8 cellular contexts compared by ENCODE assay signal in the genomic region with DNA sequence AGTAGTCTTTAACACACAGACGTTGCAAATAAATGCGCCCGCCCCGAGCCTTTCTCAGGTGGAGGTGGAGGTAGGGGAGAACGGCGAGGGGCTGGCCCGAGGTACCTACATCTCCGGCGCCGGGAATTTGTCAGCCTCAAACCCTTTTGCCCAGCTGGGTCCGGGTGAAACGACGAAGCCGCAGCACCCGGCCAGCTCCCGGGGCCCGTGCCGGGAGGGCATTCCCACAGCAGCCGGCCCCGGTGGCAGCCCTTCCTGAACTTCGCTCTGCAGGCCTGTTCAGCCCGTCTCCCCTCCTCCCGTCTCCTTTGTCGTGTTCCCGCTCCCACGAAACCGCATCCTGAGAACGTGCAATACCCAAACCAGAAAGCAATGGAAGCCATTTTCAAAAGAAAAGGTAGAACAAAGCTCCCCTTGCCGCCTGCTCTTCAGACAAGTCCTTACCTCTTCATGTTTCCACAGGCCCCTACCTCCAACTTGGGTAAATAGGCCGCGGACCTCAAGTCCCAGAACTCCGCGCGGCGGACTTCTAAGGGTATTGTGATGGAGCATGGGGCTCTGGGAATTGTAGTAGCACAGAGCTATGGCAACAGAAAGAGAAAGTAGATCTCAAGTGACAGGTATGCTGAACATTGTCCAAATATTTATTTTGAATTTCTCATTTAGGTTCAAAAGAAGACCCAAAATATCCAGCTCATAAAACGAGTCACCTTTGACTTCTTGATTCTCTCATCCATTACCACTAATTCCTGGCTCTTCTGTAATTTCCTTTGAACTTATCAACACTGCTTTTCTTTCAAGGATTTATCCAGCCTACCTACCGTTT. TPM values are rescaled to one million over a fixed set of nuclear protein-coding genes. Genes with fewer than 3 reads are reported as not detected.
A peak's percentile ranks its signal among the peaks of the same experiment; 100 is the strongest.
DNase-seq lines count a peak whose midpoint lies in the region; ATAC-seq, FAIRE-seq and TF ChIP-seq lines count a peak whose summit lies in the region.

RBM41 (minus strand) TSS at position 501 of the 826 bp plus-strand sequence; CDS start at position 452, 49 bp downstream.

- H3K4me3 ChIP-seq in LNCaP clone FGC (ENCODE audit: low read depth, low read length) (peak within 1 kb of the TSS; percentile 69), fibroblast of villous mesenchyme (ENCODE audit: low read depth, low read length) (peak within 1 kb of the TSS; percentile 72)

- H3K9me3 Mint-ChIP-seq in nephron, result peaks cover 4% of the 10 kb centered on the region
- H3K9me3 Mint-ChIP-seq in stimulated activated naive CD8-positive, alpha-beta T cell treated with anti-CD3 and anti-CD28 coated beads, Interleukin-15, amount 100 ng/mL, for 72 hours, result no peaks in the 10 kb centered on the region

- peaks cover 11% of the 10 kb centered on the region for H3K4me1 Mint-ChIP-seq in nephron
- H3K4me1 Mint-ChIP-seq in stimulated activated naive CD8-positive, alpha-beta T cell treated with anti-CD3 and anti-CD28 coated beads, Interleukin-15, amount 100 ng/mL, for 72 hours, result peaks cover 22% of the 10 kb centered on the region

- peak within 1 kb of the TSS; percentile 99 for H3K4me3 Mint-ChIP-seq in nephron
- H3K4me3 Mint-ChIP-seq in stimulated activated naive CD8-positive, alpha-beta T cell treated with anti-CD3 and anti-CD28 coated beads, Interleukin-15, amount 100 ng/mL, for 72 hours, result peak within 1 kb of the TSS; percentile 97 to 100

- peaks cover 33% of the 10 kb centered on the region for H3K36me3 Mint-ChIP-seq in nephron (ENCODE audit: low read depth)

- TF ChIP-seq POLR2A in H54 (IDR thresholded peaks at IDR 0.05; ENCODE audit: low read depth, low read length), result no peak

- ATAC-seq in stimulated activated naive CD8-positive, alpha-beta T cell treated with anti-CD3 and anti-CD28 coated beads, Interleukin-15, amount 100 ng/mL, for 72 hours, result peak; percentile 100

- peak within 1 kb of the TSS; percentile 98 to 100 (median 100) for H3K27ac Mint-ChIP-seq in nephron
- H3K27ac Mint-ChIP-seq in stimulated activated naive CD8-positive, alpha-beta T cell treated with anti-CD3 and anti-CD28 coated beads, Interleukin-15, amount 100 ng/mL, for 72 hours, result peak within 1 kb of the TSS; percentile 98 to 99

- TF ChIP-seq CTCF in LNCaP clone FGC (IDR thresholded peaks at IDR 0.05; ENCODE audit: control insufficient read depth, extremely low read depth, insufficient read depth) (no peak), fibroblast of villous mesenchyme (IDR thresholded peaks at IDR 0.05; ENCODE audit: insufficient read depth, low read depth, low read length) (no peak), nephron (IDR thresholded peaks at IDR 0.05; ENCODE audit: unreplicated experiment in 3 of 3) (no peak)

- FAIRE-seq in H54 (lab: Jason Lieb, UNC), result no peak

- DNase-seq in Daoy (ENCODE audit: low read depth) (peak; percentile 69), H54 (ENCODE audit: insufficient read length, low spot score) (peak; percentile 12), LNCaP clone FGC (ENCODE audit: low read depth) (peak; percentile 53), SHP77 treated with DMSO at 0.1 percent for 48 hours (lab: John Stamatoyannopoulos, UW) (peak; percentile 60), fibroblast of villous mesenchyme (ENCODE audit: low read depth) (peak; percentile 78)
- DNase-seq in activated effector memory CD4-positive, alpha-beta T cell treated with Interleukin-2 at 50 U/mL for 16 hours, result peak; percentile 60
- peak; percentile 57 to 78 for DNase-seq in stimulated activated naive CD8-positive, alpha-beta T cell treated with anti-CD3 and anti-CD28 coated beads, Interleukin-15, amount 100 ng/mL, for 72 hours

- H3K27me3 Mint-ChIP-seq in nephron (ENCODE audit: low read depth), result no peaks in the 10 kb centered on the region
- H3K27me3 Mint-ChIP-seq in stimulated activated naive CD8-positive, alpha-beta T cell treated with anti-CD3 and anti-CD28 coated beads, Interleukin-15, amount 100 ng/mL, for 72 hours, result no peaks in the 10 kb centered on the region

RNA-seq across cellular contexts. Expression of gene RBM41, which starts in this region (rescaled TPM):
- total RNA-seq in Daoy (2014; rRNA removed; shearing (Covaris generic)), result 11.2 and 14.5 TPM in 2 replicates
- 13.2 and 14.7 TPM in 2 replicates for total RNA-seq in fibroblast of villous mesenchyme

Comparison
In these comparisons a context has a peak if more than half of its experiments do, and no peak if none do; other contexts are left out.
1. Peak in every context shown above with its lines: DNase-seq, ATAC-seq and H3K4me3 ChIP-seq.
2. DNase-seq: peak in every context shown above with its lines; median percentile 78 in fibroblast of villous mesenchyme; 69 in Daoy; 68 in stimulated activated naive CD8-positive, alpha-beta T cell treated with anti-CD3 and anti-CD28 coated beads, Interleukin-15, amount 100 ng/mL, for 72 hours; 60 in SHP77 treated with DMSO at 0.1 percent for 48 hours; 60 in activated effector memory CD4-positive, alpha-beta T cell treated with Interleukin-2 at 50 U/mL for 16 hours; 53 in LNCaP clone FGC; 12 in H54.